In genomic region chr18:45441110-45441842, GRCh38 we compare ENCODE assay signal across 11 cellular contexts.
DNase-seq lines count a peak whose midpoint lies in the region; TF ChIP-seq lines count a peak whose summit lies in the region.
"Had no signal": no experiment of that assay in that cellular context is flagged by ENCODE, and none has a peak within 500 bp of the region (broad histone marks: within the 10 kb centered on the region; RNA-seq: fewer than 3 reads in every experiment).

No MANE protein-coding gene starts in this region.

- no peak overlapping the region for H3K27ac Mint-ChIP-seq in immature natural killer cell

- peaks cover 0 to 3% (median 0%) of the 10 kb centered on the region in 6 donors for H3K9me3 Mint-ChIP-seq in immature natural killer cell

- TF ChIP-seq CTCF in fibroblast of pulmonary artery (IDR thresholded peaks at IDR 0.05; ENCODE audit: low read length, missing control alignments): peak; percentile 1

- no peaks in the 10 kb centered on the region for H3K36me3 Mint-ChIP-seq in immature natural killer cell

- peak; percentile 16 for DNase-seq in DMS153 treated with DMSO at 0.1 percent for 48 hours (lab: John Stamatoyannopoulos, UW; ENCODE audit: unreplicated experiment)
- DNase-seq in DMS153 (lab: John Stamatoyannopoulos, UW): no peak
- DNase-seq in RKO (ENCODE audit: low spot score): peak; percentile 7
- DNase-seq in fibroblast of pulmonary artery (ENCODE audit: low read depth): peak; percentile 1
- DNase-seq in stromal cell of bone marrow (ENCODE audit: low read depth): peak; percentile 9
- no peak for DNase-seq in immature natural killer cell
- no peak for DNase-seq in T1000 (lab: John Stamatoyannopoulos, UW)
- no peak for DNase-seq in nucleus accumbens (lab: John Stamatoyannopoulos, UW)
- DNase-seq: activated naive CD4-positive, alpha-beta T cell treated with Interleukin-2 at 50 U/mL for 16 hours; NCI-H2227 treated with DMSO at 0.1 percent for 48 hours had no signal

- no peaks in the 10 kb centered on the region for H3K4me1 Mint-ChIP-seq in immature natural killer cell

- H3K4me3 ChIP-seq in fibroblast of pulmonary artery (replicated peaks; ENCODE audit: low read depth, low read length): no peak overlapping the region
- H3K4me3 ChIP-seq: GM12878 had no signal

- no peak overlapping the region for H3K4me3 Mint-ChIP-seq in immature natural killer cell

- peaks cover 0 to 2% (median 0%) of the 10 kb centered on the region in 3 donors for H3K27me3 Mint-ChIP-seq in immature natural killer cell (ENCODE audit: low read depth in 3 of 3)

Comparison
In these comparisons a context has a peak if more than half of its experiments do, and no peak if none do; other contexts are left out.
1. DNase-seq: peak in DMS153 treated with DMSO at 0.1 percent for 48 hours (single experiment), RKO (single experiment), fibroblast of pulmonary artery (single experiment) and stromal cell of bone marrow (single experiment); none in DMS153 (single experiment), immature natural killer cell (0 of 3), T1000 (single experiment) and nucleus accumbens (0 of 56).